8 cellular contexts compared by ENCODE assay signal in the genomic region with DNA sequence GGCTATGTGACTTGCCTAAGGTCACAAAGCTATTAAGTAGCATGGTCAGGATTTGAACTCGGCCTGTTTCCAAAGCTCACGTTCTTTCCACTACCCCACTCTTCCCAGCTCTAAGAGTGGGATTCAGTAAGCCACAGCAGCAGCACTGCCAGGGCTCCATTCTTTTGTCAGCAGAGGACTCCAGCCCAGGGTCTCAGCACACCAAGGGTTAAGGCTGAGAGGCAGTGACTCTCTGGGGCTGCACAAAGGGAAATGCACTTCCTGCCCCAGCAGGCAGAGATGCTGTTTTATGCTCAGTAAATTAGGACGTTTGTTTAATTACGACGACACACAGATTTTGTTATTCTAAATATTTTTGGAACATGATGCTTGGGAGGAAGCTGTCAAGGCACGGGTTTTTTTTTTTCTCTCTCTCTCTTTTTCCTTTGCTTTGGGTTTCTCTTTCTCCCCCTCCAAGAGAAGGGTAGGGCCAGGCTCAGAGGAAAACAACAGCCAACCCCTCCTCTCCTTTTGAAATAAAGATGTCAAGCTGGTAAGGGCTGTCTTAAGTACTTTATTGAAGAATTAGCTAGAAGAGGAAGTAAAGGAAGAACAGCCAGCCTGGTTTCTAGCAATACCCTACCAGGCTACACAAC. TPM values are rescaled to one million over a fixed set of nuclear protein-coding genes. Genes with fewer than 3 reads are reported as not detected.
A peak's percentile ranks its signal among the peaks of the same experiment; 100 is the strongest.
DNase-seq lines count a peak whose midpoint lies in the region; ATAC-seq lines count a peak whose summit lies in the region.

No MANE protein-coding gene starts in this region.

- H3K4me1 Mint-ChIP-seq in dendritic cell treated with granulocyte-macrophage colony-stimulating factor and Interleukin-4, amounts not matched to agents 40 ng/mL and 50 ng/mL, for 4 days (ENCODE audit: low read depth) = peaks cover 57% of the 10 kb centered on the region

- H3K36me3 ChIP-seq in SJCRH30 = peaks cover 16% of the 10 kb centered on the region
- H3K36me3 ChIP-seq in mucosa of rectum (ENCODE audit: control insufficient read depth in 2 of 2, insufficient read depth in 2 of 2, low read length in 2 of 2) = peaks cover 9 to 18% of the 10 kb centered on the region in 2 donors

- DNase-seq in activated gamma-delta T cell treated with Interleukin-2 at 50 U/mL for 16 hours = peak; percentile 50
- DNase-seq in activated gamma-delta T cell (lab: John Stamatoyannopoulos, UW) = no peak
- DNase-seq in SJCRH30 = peak; percentile 22 to 45
- no peak for DNase-seq in sciatic nerve (ENCODE audit: low spot score)
- DNase-seq in OCI-M2 (lab: John Stamatoyannopoulos, UW; ENCODE audit: unreplicated experiment) = no peak

- intact Hi-C loops in dendritic cell treated with granulocyte-macrophage colony-stimulating factor and Interleukin-4, amounts not matched to agents 40 ng/mL and 50 ng/mL, for 4 days (cut with micrococcal nuclease) = loop anchor here (5.0 kb wide), 3 partner anchors 53 to 142 kb away; partner anchors contain the start of gene EIF3D
- intact Hi-C loops in sciatic nerve (cut with DNase I) = loop anchor here (5.0 kb wide), 1 partner anchor 43 kb away; no protein-coding TSS in a partner anchor

- ATAC-seq in sciatic nerve (no peak), HG03159 (IDR thresholded peaks at IDR 0.05; ENCODE audit: unreplicated experiment) (no peak)

- H3K27me3 ChIP-seq in SJCRH30 = no peaks in the 10 kb centered on the region
- no peaks in the 10 kb centered on the region for H3K27me3 ChIP-seq in mucosa of rectum (ENCODE audit: control insufficient read depth in 2 of 2, insufficient read depth in 2 of 2, low read length in 2 of 2)

- H3K27ac ChIP-seq in SJCRH30 (no peak overlapping the region; the same call in 1 of the 2 replicates), mucosa of rectum (ENCODE audit: low read depth in 2 of 2, low read length in 2 of 2) (peak overlapping the region; percentile 97 to 98)

- no peaks in the 10 kb centered on the region for H3K9me3 Mint-ChIP-seq in dendritic cell treated with granulocyte-macrophage colony-stimulating factor and Interleukin-4, amounts not matched to agents 40 ng/mL and 50 ng/mL, for 4 days

- peaks cover 50% of the 10 kb centered on the region for H3K36me3 Mint-ChIP-seq in dendritic cell treated with granulocyte-macrophage colony-stimulating factor and Interleukin-4, amounts not matched to agents 40 ng/mL and 50 ng/mL, for 4 days (ENCODE audit: low read depth)

- peak overlapping the region; percentile 98 for H3K4me3 Mint-ChIP-seq in dendritic cell treated with granulocyte-macrophage colony-stimulating factor and Interleukin-4, amounts not matched to agents 40 ng/mL and 50 ng/mL, for 4 days

- H3K4me1 ChIP-seq in SJCRH30 = peaks cover 17% of the 10 kb centered on the region
- H3K4me1 ChIP-seq in mucosa of rectum (ENCODE audit: control insufficient read depth in 2 of 2, insufficient read depth in 2 of 2, low read length in 2 of 2) = peaks cover 34 to 41% of the 10 kb centered on the region in 2 donors

- H3K9me3 ChIP-seq in SJCRH30 (replicated peaks) (no peaks in the 10 kb centered on the region), mucosa of rectum (ENCODE audit: control insufficient read depth in 2 of 2, low read length in 2 of 2) (no peaks in the 10 kb centered on the region)

- peak overlapping the region; percentile 95 for H3K27ac Mint-ChIP-seq in dendritic cell treated with granulocyte-macrophage colony-stimulating factor and Interleukin-4, amounts not matched to agents 40 ng/mL and 50 ng/mL, for 4 days

- H3K27me3 Mint-ChIP-seq in dendritic cell treated with granulocyte-macrophage colony-stimulating factor and Interleukin-4, amounts not matched to agents 40 ng/mL and 50 ng/mL, for 4 days = no peaks in the 10 kb centered on the region

- H3K4me3 ChIP-seq in SJCRH30 = peak overlapping the region; percentile 70
- H3K4me3 ChIP-seq in mucosa of rectum (ENCODE audit: low read length in 2 of 2) = peak overlapping the region; percentile 83 to 95

- H3K9ac ChIP-seq in mucosa of rectum (ENCODE audit: low read depth in 1 of 2, low read length in 2 of 2) = peak overlapping the region; percentile 94 to 98

RNA-seq across cellular contexts. Expression of gene MYH9, which starts 2.9 kb away (rescaled TPM):
- 151 TPM in 2 replicates for total RNA-seq in SJCRH30 (2014; rRNA removed; shearing (Covaris generic))
- total RNA-seq in sciatic nerve = 973 TPM

Comparison
In these comparisons a context has a peak if more than half of its experiments do, and no peak if none do; other contexts are left out.
1. DNase-seq: peak in activated gamma-delta T cell treated with Interleukin-2 at 50 U/mL for 16 hours (single experiment) and SJCRH30 (2 of 2); none in activated gamma-delta T cell (single experiment), sciatic nerve (single experiment) and OCI-M2 (single experiment).